ENCODE assay signal across 1 cellular context in the genomic region with DNA sequence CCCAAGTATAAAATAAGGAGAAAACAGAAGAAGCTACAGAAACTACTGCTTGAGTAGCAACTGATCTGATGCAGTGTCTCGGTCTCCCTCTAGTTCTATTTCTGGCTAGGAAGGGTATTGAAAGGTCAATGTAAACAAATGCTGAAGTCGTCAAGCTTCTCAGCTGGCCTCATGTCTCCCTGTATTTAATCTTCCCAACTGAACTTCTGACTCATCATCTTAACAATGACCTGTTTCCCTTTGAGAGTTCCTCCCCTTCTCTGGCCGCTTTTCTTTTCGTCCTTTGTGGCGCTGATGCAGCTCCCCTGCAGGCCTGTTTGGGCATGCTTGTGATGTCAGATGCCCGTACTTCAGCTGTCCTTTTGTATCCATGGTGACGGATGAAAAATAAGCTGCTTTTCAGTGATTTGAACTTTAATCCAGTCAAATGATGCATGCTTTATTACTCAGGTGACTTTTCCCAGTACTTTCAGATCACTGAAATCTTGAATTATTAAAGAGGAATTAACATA.
TF ChIP-seq lines count a peak whose summit lies in the region.

No MANE protein-coding gene starts in this region.

TF ChIP-seq in K562, 482 proteins besides CTCF, POLR2A, EP300 and RAD21 (continued from another document and continues in another):
- TF ChIP-seq SP2 (IDR thresholded peaks at IDR 0.05; ENCODE audit: extremely low read depth, low read depth, low read length, poor library complexity, severe bottlenecking) (no peak), ZNF398 (CRISPR knock-in tag; IDR thresholded peaks at IDR 0.05) (no peak), MBD2 (IDR thresholded peaks at IDR 0.05; ENCODE audit: borderline replicate concordance, low read depth) (no peak), CBX1 (IDR thresholded peaks at IDR 0.05; ENCODE audit: low read depth) (no peak), RBM25 (IDR thresholded peaks at IDR 0.05; ENCODE audit: low read depth, low read length, severe bottlenecking) (no peak), CBFB (CRISPR knock-in tag; IDR thresholded peaks at IDR 0.05) (no peak), ZNF311 (CRISPR knock-in tag; IDR thresholded peaks at IDR 0.05) (no peak), PURB (CRISPR knock-in tag; IDR thresholded peaks at IDR 0.05; ENCODE audit: low read depth) (no peak), KLF13 (tag; IDR thresholded peaks at IDR 0.05; ENCODE audit: borderline replicate concordance, low read depth) (no peak), TGIF2 (CRISPR knock-in tag; IDR thresholded peaks at IDR 0.05) (no peak), ELF4 (CRISPR knock-in tag; IDR thresholded peaks at IDR 0.05) (no peak), SRSF7 (optimal IDR thresholded peaks at IDR 0.05; ENCODE audit: low read depth, low read length) (no peak), LEF1 (IDR thresholded peaks at IDR 0.05) (peak; percentile 85), RBFOX2 (IDR thresholded peaks at IDR 0.05; ENCODE audit: low read depth, low read length) (no peak), RCOR1 (IDR thresholded peaks at IDR 0.05; ENCODE audit: borderline replicate concordance in 1 of 2, low read depth in 2 of 2, low read length in 2 of 2) (peak; percentile 28 to 91; a peak in 3 of 4 replicates), GTF3C2 (IDR thresholded peaks at IDR 0.05; ENCODE audit: borderline replicate concordance, extremely low read depth, insufficient read length) (no peak), GATAD2A (IDR thresholded peaks at IDR 0.05) (0 out of 2 replicates have a peak, but pooled peaks have one; percentile 14), STAG1 (CRISPR knock-in tag; IDR thresholded peaks at IDR 0.05; ENCODE audit: borderline replicate concordance) (no peak), KDM4B (IDR thresholded peaks at IDR 0.05; ENCODE audit: borderline replicate concordance in 2 of 2, low read depth in 1 of 2) (no peak), SNIP1 (IDR thresholded peaks at IDR 0.05; ENCODE audit: low read depth) (no peak), ZNF408 (CRISPR knock-in tag; IDR thresholded peaks at IDR 0.05; ENCODE audit: low read depth) (no peak), DPF2 (IDR thresholded peaks at IDR 0.05) (peak; percentile 93), FOXK1 (CRISPR knock-in tag; IDR thresholded peaks at IDR 0.05; ENCODE audit: borderline replicate concordance) (no peak), ZNF134 (CRISPR knock-in tag; conservative IDR thresholded peaks at IDR 0.05) (no peak), BCOR (IDR thresholded peaks at IDR 0.05) (peak; percentile 57; the same call in 1 of the 2 replicates), THRAP3 (IDR thresholded peaks at IDR 0.05; ENCODE audit: borderline replicate concordance) (no peak), NFATC3 (IDR thresholded peaks at IDR 0.05) (peak; percentile 22; the same call in 1 of the 2 replicates), ELF1 (tag; IDR thresholded peaks at IDR 0.05) (0 out of 2 replicates have a peak, but pooled peaks have one; percentile 33), NCOR1 (IDR thresholded peaks at IDR 0.05) (peak; percentile 88), POU5F1 (IDR thresholded peaks at IDR 0.05; ENCODE audit: borderline replicate concordance, low read depth, low read length, partially characterized antibody) (no peak), MCM7 (IDR thresholded peaks at IDR 0.05) (no peak), CC2D1A (IDR thresholded peaks at IDR 0.05) (peak; percentile 77; the same call in 1 of the 2 replicates), PYGO2 (tag; IDR thresholded peaks at IDR 0.05) (no peak), HCFC1 (IDR thresholded peaks at IDR 0.05; ENCODE audit: low read depth, low read length) (no peak; the same call in 1 of the 2 replicates), ZNF274 (IDR thresholded peaks at IDR 0.05; ENCODE audit: borderline replicate concordance, low read depth, low read length) (no peak), ETS2 (tag; IDR thresholded peaks at IDR 0.05; ENCODE audit: borderline replicate concordance, poor library complexity, severe bottlenecking) (no peak), PHF8 (IDR thresholded peaks at IDR 0.05; ENCODE audit: borderline replicate concordance, low read length) (no peak), BCL6 (CRISPR knock-in tag; IDR thresholded peaks at IDR 0.05) (no peak)
- TF ChIP-seq, protein P1, sequence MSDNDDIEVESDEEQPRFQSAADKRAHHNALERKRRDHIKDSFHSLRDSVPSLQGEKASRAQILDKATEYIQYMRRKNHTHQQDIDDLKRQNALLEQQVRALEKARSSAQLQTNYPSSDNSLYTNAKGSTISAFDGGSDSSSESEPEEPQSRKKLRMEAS (CRISPR knock-in tag; IDR thresholded peaks at IDR 0.05) = no peak
- TF ChIP-seq, protein P2, sequence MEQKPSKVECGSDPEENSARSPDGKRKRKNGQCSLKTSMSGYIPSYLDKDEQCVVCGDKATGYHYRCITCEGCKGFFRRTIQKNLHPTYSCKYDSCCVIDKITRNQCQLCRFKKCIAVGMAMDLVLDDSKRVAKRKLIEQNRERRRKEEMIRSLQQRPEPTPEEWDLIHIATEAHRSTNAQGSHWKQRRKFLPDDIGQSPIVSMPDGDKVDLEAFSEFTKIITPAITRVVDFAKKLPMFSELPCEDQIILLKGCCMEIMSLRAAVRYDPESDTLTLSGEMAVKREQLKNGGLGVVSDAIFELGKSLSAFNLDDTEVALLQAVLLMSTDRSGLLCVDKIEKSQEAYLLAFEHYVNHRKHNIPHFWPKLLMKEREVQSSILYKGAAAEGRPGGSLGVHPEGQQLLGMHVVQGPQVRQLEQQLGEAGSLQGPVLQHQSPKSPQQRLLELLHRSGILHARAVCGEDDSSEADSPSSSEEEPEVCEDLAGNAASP (IDR thresholded peaks at IDR 0.05) = no peak
- TF ChIP-seq, protein P3, sequence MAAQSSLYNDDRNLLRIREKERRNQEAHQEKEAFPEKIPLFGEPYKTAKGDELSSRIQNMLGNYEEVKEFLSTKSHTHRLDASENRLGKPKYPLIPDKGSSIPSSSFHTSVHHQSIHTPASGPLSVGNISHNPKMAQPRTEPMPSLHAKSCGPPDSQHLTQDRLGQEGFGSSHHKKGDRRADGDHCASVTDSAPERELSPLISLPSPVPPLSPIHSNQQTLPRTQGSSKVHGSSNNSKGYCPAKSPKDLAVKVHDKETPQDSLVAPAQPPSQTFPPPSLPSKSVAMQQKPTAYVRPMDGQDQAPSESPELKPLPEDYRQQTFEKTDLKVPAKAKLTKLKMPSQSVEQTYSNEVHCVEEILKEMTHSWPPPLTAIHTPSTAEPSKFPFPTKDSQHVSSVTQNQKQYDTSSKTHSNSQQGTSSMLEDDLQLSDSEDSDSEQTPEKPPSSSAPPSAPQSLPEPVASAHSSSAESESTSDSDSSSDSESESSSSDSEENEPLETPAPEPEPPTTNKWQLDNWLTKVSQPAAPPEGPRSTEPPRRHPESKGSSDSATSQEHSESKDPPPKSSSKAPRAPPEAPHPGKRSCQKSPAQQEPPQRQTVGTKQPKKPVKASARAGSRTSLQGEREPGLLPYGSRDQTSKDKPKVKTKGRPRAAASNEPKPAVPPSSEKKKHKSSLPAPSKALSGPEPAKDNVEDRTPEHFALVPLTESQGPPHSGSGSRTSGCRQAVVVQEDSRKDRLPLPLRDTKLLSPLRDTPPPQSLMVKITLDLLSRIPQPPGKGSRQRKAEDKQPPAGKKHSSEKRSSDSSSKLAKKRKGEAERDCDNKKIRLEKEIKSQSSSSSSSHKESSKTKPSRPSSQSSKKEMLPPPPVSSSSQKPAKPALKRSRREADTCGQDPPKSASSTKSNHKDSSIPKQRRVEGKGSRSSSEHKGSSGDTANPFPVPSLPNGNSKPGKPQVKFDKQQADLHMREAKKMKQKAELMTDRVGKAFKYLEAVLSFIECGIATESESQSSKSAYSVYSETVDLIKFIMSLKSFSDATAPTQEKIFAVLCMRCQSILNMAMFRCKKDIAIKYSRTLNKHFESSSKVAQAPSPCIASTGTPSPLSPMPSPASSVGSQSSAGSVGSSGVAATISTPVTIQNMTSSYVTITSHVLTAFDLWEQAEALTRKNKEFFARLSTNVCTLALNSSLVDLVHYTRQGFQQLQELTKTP (IDR thresholded peaks at IDR 0.05; ENCODE audit: low read depth in 1 of 2, partially characterized antibody in 2 of 2) = peak in 1 of 2 experiments; percentile 75
- TF ChIP-seq, protein P4, sequence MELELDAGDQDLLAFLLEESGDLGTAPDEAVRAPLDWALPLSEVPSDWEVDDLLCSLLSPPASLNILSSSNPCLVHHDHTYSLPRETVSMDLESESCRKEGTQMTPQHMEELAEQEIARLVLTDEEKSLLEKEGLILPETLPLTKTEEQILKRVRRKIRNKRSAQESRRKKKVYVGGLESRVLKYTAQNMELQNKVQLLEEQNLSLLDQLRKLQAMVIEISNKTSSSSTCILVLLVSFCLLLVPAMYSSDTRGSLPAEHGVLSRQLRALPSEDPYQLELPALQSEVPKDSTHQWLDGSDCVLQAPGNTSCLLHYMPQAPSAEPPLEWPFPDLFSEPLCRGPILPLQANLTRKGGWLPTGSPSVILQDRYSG (tag; conservative IDR thresholded peaks at IDR 0.05; ENCODE audit: low read depth) = no peak
- TF ChIP-seq, protein P5, sequence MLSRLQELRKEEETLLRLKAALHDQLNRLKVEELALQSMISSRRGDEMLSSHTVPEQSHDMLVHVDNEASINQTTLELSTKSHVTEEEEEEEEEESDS (CRISPR knock-in tag; IDR thresholded peaks at IDR 0.05) = no peak
- TF ChIP-seq, protein P6, sequence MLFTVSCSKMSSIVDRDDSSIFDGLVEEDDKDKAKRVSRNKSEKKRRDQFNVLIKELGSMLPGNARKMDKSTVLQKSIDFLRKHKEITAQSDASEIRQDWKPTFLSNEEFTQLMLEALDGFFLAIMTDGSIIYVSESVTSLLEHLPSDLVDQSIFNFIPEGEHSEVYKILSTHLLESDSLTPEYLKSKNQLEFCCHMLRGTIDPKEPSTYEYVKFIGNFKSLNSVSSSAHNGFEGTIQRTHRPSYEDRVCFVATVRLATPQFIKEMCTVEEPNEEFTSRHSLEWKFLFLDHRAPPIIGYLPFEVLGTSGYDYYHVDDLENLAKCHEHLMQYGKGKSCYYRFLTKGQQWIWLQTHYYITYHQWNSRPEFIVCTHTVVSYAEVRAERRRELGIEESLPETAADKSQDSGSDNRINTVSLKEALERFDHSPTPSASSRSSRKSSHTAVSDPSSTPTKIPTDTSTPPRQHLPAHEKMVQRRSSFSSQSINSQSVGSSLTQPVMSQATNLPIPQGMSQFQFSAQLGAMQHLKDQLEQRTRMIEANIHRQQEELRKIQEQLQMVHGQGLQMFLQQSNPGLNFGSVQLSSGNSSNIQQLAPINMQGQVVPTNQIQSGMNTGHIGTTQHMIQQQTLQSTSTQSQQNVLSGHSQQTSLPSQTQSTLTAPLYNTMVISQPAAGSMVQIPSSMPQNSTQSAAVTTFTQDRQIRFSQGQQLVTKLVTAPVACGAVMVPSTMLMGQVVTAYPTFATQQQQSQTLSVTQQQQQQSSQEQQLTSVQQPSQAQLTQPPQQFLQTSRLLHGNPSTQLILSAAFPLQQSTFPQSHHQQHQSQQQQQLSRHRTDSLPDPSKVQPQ (CRISPR knock-in tag; IDR thresholded peaks at IDR 0.05; ENCODE audit: borderline replicate concordance) = no peak
- TF ChIP-seq, protein P7, sequence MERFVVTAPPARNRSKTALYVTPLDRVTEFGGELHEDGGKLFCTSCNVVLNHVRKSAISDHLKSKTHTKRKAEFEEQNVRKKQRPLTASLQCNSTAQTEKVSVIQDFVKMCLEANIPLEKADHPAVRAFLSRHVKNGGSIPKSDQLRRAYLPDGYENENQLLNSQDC (CRISPR knock-in tag; IDR thresholded peaks at IDR 0.05) = no peak
